In the genomic region with DNA sequence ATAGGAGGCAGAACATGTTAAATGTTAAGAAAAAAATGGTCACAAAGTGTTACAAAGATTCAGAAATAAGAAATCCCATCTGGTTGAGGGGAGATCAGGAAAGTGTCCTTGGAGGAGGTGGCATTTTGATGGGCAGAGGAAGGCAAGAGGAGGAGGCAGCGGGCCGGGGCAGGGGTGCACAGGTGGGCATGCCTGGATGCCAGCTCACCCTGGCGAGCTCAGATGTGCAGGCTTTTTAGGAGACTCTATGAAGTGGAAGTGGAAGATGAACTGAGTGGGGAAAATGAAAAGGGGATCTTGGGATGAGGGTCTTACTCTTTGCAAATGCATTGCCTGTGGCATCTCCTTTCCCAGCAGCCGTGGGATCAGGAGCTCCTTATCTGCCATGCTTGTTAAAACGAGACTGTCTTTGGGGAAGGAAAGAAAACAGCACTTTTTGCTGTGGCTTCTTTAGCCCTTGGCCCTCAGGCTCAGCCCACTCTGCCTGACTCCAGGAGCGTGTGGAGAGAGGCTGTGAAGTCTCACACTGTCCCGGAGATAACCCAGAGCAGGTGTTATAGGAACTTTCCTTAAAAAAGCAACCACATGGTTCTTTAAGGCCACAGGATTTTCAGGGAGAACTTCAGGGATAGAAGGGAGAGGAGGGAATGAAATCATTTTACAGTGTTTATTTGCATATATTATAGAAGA, we compare ENCODE assay signal across 1 cellular context.
TF ChIP-seq lines count a peak whose summit lies in the region.

No MANE protein-coding gene starts in this region.

TF ChIP-seq in IMR-90, 13 proteins besides CTCF, POLR2A, EP300 and RAD21 (continued from another document):
- no peak for TF ChIP-seq MXI1 (IDR thresholded peaks at IDR 0.05; ENCODE audit: borderline replicate concordance, low read depth, low read length)
- no peak for TF ChIP-seq MAFK (IDR thresholded peaks at IDR 0.05; ENCODE audit: low read depth, low read length)
- TF ChIP-seq MAZ (IDR thresholded peaks at IDR 0.05; ENCODE audit: borderline replicate concordance, low read depth, low read length), result no peak
- TF ChIP-seq, protein P1, sequence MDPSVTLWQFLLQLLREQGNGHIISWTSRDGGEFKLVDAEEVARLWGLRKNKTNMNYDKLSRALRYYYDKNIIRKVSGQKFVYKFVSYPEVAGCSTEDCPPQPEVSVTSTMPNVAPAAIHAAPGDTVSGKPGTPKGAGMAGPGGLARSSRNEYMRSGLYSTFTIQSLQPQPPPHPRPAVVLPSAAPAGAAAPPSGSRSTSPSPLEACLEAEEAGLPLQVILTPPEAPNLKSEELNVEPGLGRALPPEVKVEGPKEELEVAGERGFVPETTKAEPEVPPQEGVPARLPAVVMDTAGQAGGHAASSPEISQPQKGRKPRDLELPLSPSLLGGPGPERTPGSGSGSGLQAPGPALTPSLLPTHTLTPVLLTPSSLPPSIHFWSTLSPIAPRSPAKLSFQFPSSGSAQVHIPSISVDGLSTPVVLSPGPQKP (IDR thresholded peaks at IDR 0.05; ENCODE audit: borderline replicate concordance, low read depth, low read length), result no peak
- no peak for TF ChIP-seq NFE2L2 (IDR thresholded peaks at IDR 0.05; ENCODE audit: low read depth, low read length)
- TF ChIP-seq RFX5 (IDR thresholded peaks at IDR 0.05; ENCODE audit: low read depth, low read length), result no peak
- TF ChIP-seq SMC3 (IDR thresholded peaks at IDR 0.05; ENCODE audit: low read depth, low read length), result no peak
- no peak for TF ChIP-seq BHLHE40 (IDR thresholded peaks at IDR 0.05; ENCODE audit: low read depth, low read length)
